ENCODE assay signal across 12 cellular contexts in genomic region chr18:56831988-56832387, GRCh38.
"Had no signal": no experiment of that assay in that cellular context is flagged by ENCODE, and none has a peak within 500 bp of the region (broad histone marks: within the 10 kb centered on the region; RNA-seq: fewer than 3 reads in every experiment).

No MANE protein-coding gene starts in this region.

- H3K27ac ChIP-seq: esophagus muscularis mucosa, foreskin keratinocyte, left ventricle myocardium inferior, pancreas, thyroid gland, uterus had no signal

- H3K4me3 Mint-ChIP-seq: activated CD4-positive, alpha-beta memory T cell treated with anti-CD3 and anti-CD28 coated beads for 36 hours; activated T-cell treated with anti-CD3 and anti-CD28 coated beads, Interleukin-2, amount 50 U/mL, for 72 hours; central memory CD8-positive, alpha-beta T cell; memory B cell had no signal

- H3K27ac Mint-ChIP-seq: activated CD4-positive, alpha-beta memory T cell treated with anti-CD3 and anti-CD28 coated beads for 36 hours; activated T-cell treated with anti-CD3 and anti-CD28 coated beads, Interleukin-2, amount 50 U/mL, for 72 hours; memory B cell had no signal

- ATAC-seq: activated T-cell treated with anti-CD3 and anti-CD28 coated beads, Interleukin-2, amount 50 U/mL, for 72 hours; foreskin keratinocyte; pancreas had no signal

- H3K27me3 Mint-ChIP-seq: activated CD4-positive, alpha-beta memory T cell treated with anti-CD3 and anti-CD28 coated beads for 36 hours; central memory CD8-positive, alpha-beta T cell; memory B cell had no signal

- H3K27me3 ChIP-seq: esophagus muscularis mucosa, foreskin keratinocyte, pancreas, thyroid gland, uterus had no signal

- H3K4me1 Mint-ChIP-seq: central memory CD8-positive, alpha-beta T cell; memory B cell had no signal

- DNase-seq: activated CD4-positive, alpha-beta memory T cell treated with anti-CD3 and anti-CD28 coated beads for 36 hours; activated CD4-positive, alpha-beta T cell treated with anti-CD3 and anti-CD28 coated beads for 1 hour; activated naive CD4-positive, alpha-beta T cell; activated T-cell treated with anti-CD3 and anti-CD28 coated beads, Interleukin-2, amount 50 U/mL, for 72 hours; foreskin keratinocyte; left ventricle myocardium inferior; pancreas; thyroid gland; uterus had no signal

- H3K9me3 Mint-ChIP-seq: activated CD4-positive, alpha-beta memory T cell treated with anti-CD3 and anti-CD28 coated beads for 36 hours; activated T-cell treated with anti-CD3 and anti-CD28 coated beads, Interleukin-2, amount 50 U/mL, for 72 hours had no signal

- H3K4me3 ChIP-seq: esophagus muscularis mucosa, left ventricle myocardium inferior, pancreas, thyroid gland, uterus had no signal

- H3K36me3 ChIP-seq: pancreas, thyroid gland, uterus had no signal

- H3K9me3 ChIP-seq: esophagus muscularis mucosa, left ventricle myocardium inferior, pancreas, thyroid gland, uterus had no signal

- H3K4me1 ChIP-seq: esophagus muscularis mucosa, left ventricle myocardium inferior, pancreas, thyroid gland, uterus had no signal
